Comparison of ENCODE assay signal across 10 cellular contexts in the genomic region with DNA sequence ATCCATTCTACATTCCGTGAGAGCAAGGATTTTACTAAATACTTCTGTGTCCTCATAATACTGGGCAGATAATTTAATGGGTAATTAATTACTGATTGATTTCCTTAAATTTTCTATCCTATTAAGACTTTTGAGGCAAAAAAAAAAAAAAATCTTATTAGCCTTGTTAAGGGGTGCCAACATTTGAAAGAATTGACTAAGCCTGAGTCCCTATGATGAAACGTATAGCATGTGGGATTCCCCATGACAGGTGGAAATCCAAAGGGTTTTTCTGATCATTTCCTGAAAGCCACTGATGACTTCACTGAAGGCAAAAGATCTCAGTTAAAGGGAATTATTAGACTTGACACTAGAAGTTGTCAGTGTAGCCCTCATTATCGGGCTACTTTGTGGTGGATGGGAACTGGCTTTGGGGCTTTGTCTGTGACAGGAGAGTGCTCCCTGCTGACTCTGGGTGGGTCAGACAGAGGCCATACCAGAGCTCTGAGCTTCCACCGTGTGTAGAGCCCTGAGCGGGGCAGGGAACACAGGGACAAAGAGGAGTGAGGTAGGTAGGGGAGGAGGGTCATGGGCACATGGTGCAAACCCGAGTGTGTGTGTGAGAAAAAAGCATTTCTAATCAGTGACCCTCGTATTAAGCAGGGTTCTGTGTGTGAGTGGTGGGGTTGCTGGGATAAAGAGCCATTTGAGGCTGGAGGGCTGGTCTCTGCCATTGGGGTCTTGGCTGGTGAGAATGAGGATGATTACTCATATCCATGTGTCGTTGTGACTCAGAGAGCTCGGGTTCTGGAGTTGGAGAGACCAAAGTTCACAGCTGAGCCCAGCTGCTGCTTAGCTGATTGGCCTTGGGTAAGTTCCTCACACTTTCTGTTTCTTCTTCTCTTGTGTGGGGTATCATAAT.
DNase-seq lines count a peak whose midpoint lies in the region; ATAC-seq and TF ChIP-seq lines count a peak whose summit lies in the region.
"Had no signal": no experiment of that assay in that cellular context is flagged by ENCODE, and none has a peak within 500 bp of the region (broad histone marks: within the 10 kb centered on the region; RNA-seq: fewer than 3 reads in every experiment).

No MANE protein-coding gene starts in this region.

- H3K4me3 ChIP-seq in right atrium auricular region (no peak overlapping the region), adrenal gland (no peak overlapping the region), H7 (ENCODE audit: insufficient read depth, low read depth, low read length) (no peak overlapping the region)

- no peaks in the 10 kb centered on the region for H3K36me3 ChIP-seq in right atrium auricular region
- no peaks in the 10 kb centered on the region for H3K36me3 ChIP-seq in adrenal gland (replicated peaks in 1 of 2)
- H3K36me3 ChIP-seq in H7 (replicated peaks; ENCODE audit: control insufficient read depth, insufficient read depth, low read length), result no peaks in the 10 kb centered on the region; the same call in 1 of the 2 replicates

- peaks cover 2% of the 10 kb centered on the region for H3K9me3 Mint-ChIP-seq in stimulated activated memory B cell treated with anti-CD40 and anti-IgM and Interleukin-4, amounts not matched to agents 10 μg/mL and 1 μg/mL and 100 μg/mL, for 72 hours

- 66 to 70% (median 68%) methylated on average over 9 of the region's 9 CpGs for WGBS in adrenal gland, 4 donors

- intact Hi-C loops in Right ventricle myocardium inferior (cut with DNase I) (no loop called here), adrenal gland (cut with DNase I) (no loop called here)

- H3K4me1 Mint-ChIP-seq in stimulated activated memory B cell treated with anti-CD40 and anti-IgM and Interleukin-4, amounts not matched to agents 10 μg/mL and 1 μg/mL and 100 μg/mL, for 72 hours, result peaks cover 20% of the 10 kb centered on the region

- H3K27me3 ChIP-seq in right atrium auricular region (no peaks in the 10 kb centered on the region), adrenal gland (no peaks in the 10 kb centered on the region), H7 (ENCODE audit: control insufficient read depth, insufficient read depth, low read length) (no peaks in the 10 kb centered on the region)

- TF ChIP-seq POLR2A in adrenal gland (IDR thresholded peaks at IDR 0.05), result no peak

- peaks cover 0 to 14% of the 10 kb centered on the region in 2 donors for H3K4me1 ChIP-seq in right atrium auricular region
- peaks cover 11 to 20% of the 10 kb centered on the region in 2 donors for H3K4me1 ChIP-seq in adrenal gland (replicated peaks in 1 of 2)

- DNase-seq in Right ventricle myocardium inferior (ENCODE audit: missing footprints) (no peak), right atrium auricular region (ENCODE audit: low spot score) (no peak), adrenal gland (peak in 6 of 7 donors; percentile 32 to 55 (median 48)), NAMALWA (ENCODE audit: low spot score) (no peak), H7 (no peak)
- no peak for DNase-seq in stimulated activated CD4-positive, alpha-beta T cell treated with anti-CD3 and anti-CD28 coated beads, Interleukin-4, amount 100 ng/mL, for 24 hours
- DNase-seq: DND-41, naive B cell had no signal

- H3K27ac ChIP-seq in right atrium auricular region (no peak overlapping the region), adrenal gland (peak overlapping the region in 2 of 5 donors; percentile 5 to 31)

- H3K36me3 Mint-ChIP-seq in stimulated activated memory B cell treated with anti-CD40 and anti-IgM and Interleukin-4, amounts not matched to agents 10 μg/mL and 1 μg/mL and 100 μg/mL, for 72 hours, result peaks cover 3% of the 10 kb centered on the region

- ATAC-seq in Right ventricle myocardium inferior (peak; percentile 53), HG03066 (IDR thresholded peaks at IDR 0.05; ENCODE audit: low read depth, unreplicated experiment) (peak; percentile 89)
- peak; percentile 82 for ATAC-seq in stimulated activated memory B cell treated with anti-CD40 and anti-IgM and Interleukin-4, amounts not matched to agents 10 μg/mL and 1 μg/mL and 100 μg/mL, for 72 hours

- no peak for TF ChIP-seq CTCF in right atrium auricular region (IDR thresholded peaks at IDR 0.05)
- no peak for TF ChIP-seq CTCF in adrenal gland (IDR thresholded peaks at IDR 0.05)

- peak overlapping the region; percentile 72 for H3K27ac Mint-ChIP-seq in stimulated activated memory B cell treated with anti-CD40 and anti-IgM and Interleukin-4, amounts not matched to agents 10 μg/mL and 1 μg/mL and 100 μg/mL, for 72 hours

- H3K9me3 ChIP-seq in right atrium auricular region, result no peaks in the 10 kb centered on the region
- no peaks in the 10 kb centered on the region for H3K9me3 ChIP-seq in adrenal gland (replicated peaks in 1 of 3)

- peak overlapping the region; percentile 27 for H3K4me3 Mint-ChIP-seq in stimulated activated memory B cell treated with anti-CD40 and anti-IgM and Interleukin-4, amounts not matched to agents 10 μg/mL and 1 μg/mL and 100 μg/mL, for 72 hours
- H3K4me3 Mint-ChIP-seq: naive B cell had no signal

- H3K27me3 Mint-ChIP-seq in stimulated activated memory B cell treated with anti-CD40 and anti-IgM and Interleukin-4, amounts not matched to agents 10 μg/mL and 1 μg/mL and 100 μg/mL, for 72 hours, result peaks cover 5% of the 10 kb centered on the region

Comparison
In these comparisons a context has a peak if more than half of its experiments do, and no peak if none do; other contexts are left out.
1. DNase-seq: peak in adrenal gland (6 of 7); none in Right ventricle myocardium inferior (single experiment), right atrium auricular region (single experiment), NAMALWA (single experiment), H7 (single experiment) and stimulated activated CD4-positive, alpha-beta T cell treated with anti-CD3 and anti-CD28 coated beads, Interleukin-4, amount 100 ng/mL, for 24 hours (single experiment).
2. Peak in every context shown above with its lines, with median percentiles within 50 percentile points of each other: ATAC-seq.